ENCODE assay signal across 8 cellular contexts in genomic region chr1:25430073-25430665, GRCh38.
DNase-seq lines count a peak whose midpoint lies in the region; ATAC-seq lines count a peak whose summit lies in the region.

No MANE protein-coding gene starts in this region.

- peak; percentile 57 for ATAC-seq in GM19043 (IDR thresholded peaks at IDR 0.05; ENCODE audit: low read depth, unreplicated experiment)
- peak; percentile 78 for ATAC-seq in HG03280 (IDR thresholded peaks at IDR 0.05; ENCODE audit: unreplicated experiment)
- peak; percentile 84 to 86 for ATAC-seq in activated CD4-positive, CD25-positive, alpha-beta regulatory T cell treated with anti-CD3 and anti-CD28 coated beads, Interleukin-2, amount 50 U/mL, for 24 hours

- DNase-seq in AG20443 (ENCODE audit: low spot score) (peak; percentile 96), NCI-H345 (lab: John Stamatoyannopoulos, UW) (peak; percentile 92), cerebellar cortex (ENCODE audit: low spot score) (peak; percentile 90), kidney tubule cell (ENCODE audit: low spot score) (peak; percentile 89)
- peak; percentile 72 to 81 (median 76) for DNase-seq in stimulated activated CD4-positive, alpha-beta T cell treated with anti-CD3 and anti-CD28 coated beads, Interleukin-1b, Interleukin-23, amount 100 ng/mL, for 24 hours (ENCODE audit: low read depth in 4 of 4, low spot score in 1 of 4)

Comparison
In these comparisons a context has a peak if more than half of its experiments do, and no peak if none do; other contexts are left out.
1. Peak in every context shown above with its lines: DNase-seq and ATAC-seq.